8 cellular contexts compared by ENCODE assay signal in genomic region chr12:32918890-32919791, GRCh38. TPM values are rescaled to one million over a fixed set of nuclear protein-coding genes. Genes with fewer than 3 reads are reported as not detected.
DNase-seq lines count a peak whose midpoint lies in the region; ATAC-seq and TF ChIP-seq lines count a peak whose summit lies in the region.

No MANE protein-coding gene starts in this region.

- no peaks in the 10 kb centered on the region for H3K9me2 ChIP-seq in OCI-LY7 (ENCODE audit: insufficient read depth, low read length)

- H3K27ac ChIP-seq in OCI-LY7 (ENCODE audit: low read depth, low read length, poor library complexity, severe bottlenecking), result no peak overlapping the region

- peak; percentile 72 for TF ChIP-seq CTCF in OCI-LY7 (conservative IDR thresholded peaks at IDR 0.05; ENCODE audit: low read length)
- peak; percentile 3 for TF ChIP-seq CTCF in foreskin fibroblast (IDR thresholded peaks at IDR 0.05; ENCODE audit: low read depth, low read length)

- no peak overlapping the region for H2AFZ ChIP-seq in OCI-LY7 (ENCODE audit: low read length)

- no peaks in the 10 kb centered on the region for H3K79me2 ChIP-seq in OCI-LY7 (ENCODE audit: insufficient read depth, low read depth, low read length)

- H4K20me1 ChIP-seq in OCI-LY7 (ENCODE audit: insufficient read depth, low read length), result no peaks in the 10 kb centered on the region

- no peaks in the 10 kb centered on the region for H3K36me3 ChIP-seq in OCI-LY7 (ENCODE audit: insufficient read depth, low read length)

- POLR2A ChIA-PET in OCI-LY7 (lab: Charles Lee), result interaction anchor here (0.6 kb wide), 1 partner anchor 1613 kb away, joined by 4 read pairs; no protein-coding TSS in a partner anchor

- CTCF ChIA-PET in OCI-LY7 (lab: Charles Lee; ENCODE audit: unreplicated experiment), result no interaction called here

- no TSS peak for BruUV-seq in OCI-LY7 (replicated peaks; lab: Mats Ljungman, UMichigan)

- no peak overlapping the region for H3K4me2 ChIP-seq in OCI-LY7 (ENCODE audit: low read length)

- DNase-seq in ELF-1 (ENCODE audit: low read depth, low spot score) (peak; percentile 52), OCI-LY7 (ENCODE audit: low spot score) (peak; percentile 11), foreskin fibroblast (no peak), retina (peak; percentile 21), UCSD-AML1 (lab: John Stamatoyannopoulos, UW; ENCODE audit: unreplicated experiment) (no peak)
- no peak for DNase-seq in activated CD4-positive, CD25-positive, alpha-beta regulatory T cell (lab: John Stamatoyannopoulos, UW)

- intact Hi-C loops in OCI-LY7 (cut with micrococcal nuclease; ENCODE audit: unreplicated experiment), result loop anchor here (1.0 kb wide), 1 partner anchor 163 kb away; no protein-coding TSS in a partner anchor

- no peaks in the 10 kb centered on the region for H3K4me1 ChIP-seq in OCI-LY7 (ENCODE audit: insufficient read depth, low read length, poor library complexity, severe bottlenecking)

- H3K4me3 ChIP-seq in OCI-LY7 (ENCODE audit: low read depth, low read length, poor library complexity, severe bottlenecking), result no peak overlapping the region
- no peak overlapping the region for H3K4me3 ChIP-seq in foreskin fibroblast (ENCODE audit: low read depth in 1 of 2, low read length in 2 of 2)

- H3K9me3 ChIP-seq in OCI-LY7 (ENCODE audit: low read length), result no peaks in the 10 kb centered on the region

- peak; percentile 69 for ATAC-seq in HG03342 (IDR thresholded peaks at IDR 0.05; ENCODE audit: unreplicated experiment)
- ATAC-seq in GM19328 (IDR thresholded peaks at IDR 0.05; ENCODE audit: unreplicated experiment), result no peak

RNA-seq across cellular contexts. Expression of gene PKP2, which starts 22.6 kb away (rescaled TPM):
- total RNA-seq in OCI-LY7 (2014; rRNA removed; shearing (Covaris generic)), result not detected in 2 replicates
- not detected in 2 replicates for total RNA-seq in OCI-LY7 (2022)

Comparison
In these comparisons a context has a peak if more than half of its experiments do, and no peak if none do; other contexts are left out.
1. DNase-seq: peak in ELF-1 (single experiment), OCI-LY7 (single experiment) and retina (single experiment); none in foreskin fibroblast (0 of 2), UCSD-AML1 (single experiment) and activated CD4-positive, CD25-positive, alpha-beta regulatory T cell (0 of 4).